ENCODE assay signal across 20 cellular contexts in genomic region chr5:163373401-163374066, GRCh38.
DNase-seq lines count a peak whose midpoint lies in the region; ATAC-seq and FAIRE-seq lines count a peak whose summit lies in the region.
"Had no signal": no experiment of that assay in that cellular context is flagged by ENCODE, and none has a peak within 500 bp of the region (broad histone marks: within the 10 kb centered on the region; RNA-seq: fewer than 3 reads in every experiment).

No MANE protein-coding gene starts in this region.

- 92% methylated on average over 1 of the region's 1 CpG for WGBS in HUES64
- WGBS in small intestine, 3 donors = 14 to 25% (median 15%) methylated on average over 1 of the region's 1 CpG

- H3K9me3 ChIP-seq in HUES64 (ENCODE audit: insufficient read depth, low read depth, low read length) = no peaks in the 10 kb centered on the region
- H3K9me3 ChIP-seq in small intestine (ENCODE audit: control insufficient read depth, low read depth) = no peaks in the 10 kb centered on the region

- H3K36me3 ChIP-seq in HUES64 (ENCODE audit: insufficient read depth, low read length) (no peaks in the 10 kb centered on the region), small intestine (ENCODE audit: control insufficient read depth in 2 of 2, insufficient read depth in 2 of 2, low read length in 2 of 2) (no peaks in the 10 kb centered on the region)
- H3K36me3 ChIP-seq: heart left ventricle had no signal

- H3K4me1 ChIP-seq in HUES64 (ENCODE audit: insufficient read depth, low read length) (peaks cover 18% of the 10 kb centered on the region), small intestine (ENCODE audit: control insufficient read depth in 2 of 2, insufficient read depth in 1 of 2, low read depth in 1 of 2, low read length in 1 of 2) (peaks cover 0 to 2% of the 10 kb centered on the region in 2 donors)
- H3K4me1 ChIP-seq: heart left ventricle had no signal

- no peak overlapping the region for H3K4me3 ChIP-seq in HUES64 (ENCODE audit: low read length)
- H3K4me3 ChIP-seq in small intestine (ENCODE audit: low read depth in 1 of 2, low read length in 2 of 2) = no peak overlapping the region
- H3K4me3 ChIP-seq: heart left ventricle, SK-N-MC had no signal

- H3K27me3 ChIP-seq in HUES64 (ENCODE audit: insufficient read depth, low read length) (no peaks in the 10 kb centered on the region), small intestine (ENCODE audit: control insufficient read depth in 2 of 2, insufficient read depth in 2 of 2, low read length in 2 of 2) (no peaks in the 10 kb centered on the region)
- H3K27me3 ChIP-seq: heart left ventricle had no signal

- peak; percentile 61 for ATAC-seq in GM18907 (IDR thresholded peaks at IDR 0.05; ENCODE audit: unreplicated experiment)
- peak; percentile 93 for ATAC-seq in left colon
- ATAC-seq: activated CD8-positive, alpha-beta T cell treated with anti-CD3 and anti-CD28 coated beads, Interleukin-2, amount 10 ng/mL, durations not matched to agents 7 days and 5 days; CD8-positive, alpha-beta T cell; heart left ventricle had no signal

- FAIRE-seq in small intestine (lab: Jason Lieb, UNC) = no peak
- FAIRE-seq: astrocyte, GM18507 had no signal

- intact Hi-C loops in left colon (cut with DNase I, micrococcal nuclease) = no loop called here

- H3K27ac ChIP-seq in HUES64 (ENCODE audit: low read depth, low read length) (peak overlapping the region; percentile 66), small intestine (ENCODE audit: low read depth in 1 of 2, low read length in 1 of 2) (no peak overlapping the region)
- H3K27ac ChIP-seq: heart left ventricle, KMS-11, SK-N-MC had no signal

- DNase-seq in left colon (no peak), small intestine (peak; percentile 21), pons (ENCODE audit: low spot score) (no peak), iPS-NIHi11 (ENCODE audit: low spot score) (no peak)
- DNase-seq in stimulated activated CD4-positive, alpha-beta T cell treated with anti-CD3 and anti-CD28 coated beads, Interleukin-2, amount 100 ng/mL, for 48 hours = no peak
- DNase-seq: activated CD8-positive, alpha-beta T cell treated with anti-CD3 and anti-CD28 coated beads, Interleukin-2, amount 10 ng/mL, durations not matched to agents 7 days and 5 days; activated T-cell treated with anti-CD3 and anti-CD28 coated beads, Interleukin-2, amount 50 U/mL, for 48 hours; CD8-positive, alpha-beta T cell; EL; heart left ventricle; immature natural killer cell; NCI-H187 treated with DMSO at 0.1 percent for 48 hours; NCI-H226; T1000 had no signal

- H3K9ac ChIP-seq in HUES64 (ENCODE audit: low read depth, low read length) = no peak overlapping the region
- H3K9ac ChIP-seq: KMS-11 had no signal
